In genomic region chr14:91283666-91284065, GRCh38 we compare ENCODE assay signal across 14 cellular contexts. TPM values are rescaled to one million over a fixed set of nuclear protein-coding genes. Genes with fewer than 3 reads are reported as not detected.
DNase-seq lines count a peak whose midpoint lies in the region; ATAC-seq and TF ChIP-seq lines count a peak whose summit lies in the region.
"Had no signal": no experiment of that assay in that cellular context is flagged by ENCODE, and none has a peak within 500 bp of the region (broad histone marks: within the 10 kb centered on the region; RNA-seq: fewer than 3 reads in every experiment).

No MANE protein-coding gene starts in this region.

- TF ChIP-seq EP300 in SK-N-SH (IDR thresholded peaks at IDR 0.05; ENCODE audit: borderline replicate concordance in 1 of 2, low read depth in 1 of 2, low read length in 1 of 2): no peak

- H3K27me3 Mint-ChIP-seq in activated naive CD8-positive, alpha-beta T cell: no peaks in the 10 kb centered on the region
- H3K27me3 Mint-ChIP-seq in activated naive CD8-positive, alpha-beta T cell treated with anti-CD3 and anti-CD28 coated beads for 36 hours: no peaks in the 10 kb centered on the region
- H3K27me3 Mint-ChIP-seq in immature natural killer cell (ENCODE audit: low read depth in 3 of 3): peaks cover 3 to 43% (median 32%) of the 10 kb centered on the region in 3 donors

- DNase-seq in activated naive CD8-positive, alpha-beta T cell treated with anti-CD3 and anti-CD28 coated beads for 36 hours: no peak
- DNase-seq in SK-N-SH (no peak), immature natural killer cell (no peak), HK-2 (ENCODE audit: unreplicated experiment) (no peak), left lobe of liver (ENCODE audit: low spot score) (no peak), coronary artery (ENCODE audit: low spot score) (no peak), GM19238 (ENCODE audit: insufficient read length, low spot score) (no peak)
- DNase-seq: KBM-7; NCI-H187; SIG-M5; stimulated activated CD4-positive, alpha-beta T cell treated with anti-CD3 and anti-CD28 coated beads, Interleukin-2, amount 100 ng/mL, for 24 hours; upper lobe of left lung had no signal

- no peaks in the 10 kb centered on the region for H3F3A ChIP-seq in SK-N-SH (replicated peaks; ENCODE audit: insufficient read depth)

- no peaks in the 10 kb centered on the region for H3K9me3 Mint-ChIP-seq in activated naive CD8-positive, alpha-beta T cell (ENCODE audit: low read depth)
- H3K9me3 Mint-ChIP-seq in activated naive CD8-positive, alpha-beta T cell treated with anti-CD3 and anti-CD28 coated beads for 36 hours: no peaks in the 10 kb centered on the region
- peaks cover 0 to 2% (median 0%) of the 10 kb centered on the region in 6 donors for H3K9me3 Mint-ChIP-seq in immature natural killer cell

- H3K27ac Mint-ChIP-seq in activated naive CD8-positive, alpha-beta T cell: peak overlapping the region; percentile 41
- H3K27ac Mint-ChIP-seq in activated naive CD8-positive, alpha-beta T cell treated with anti-CD3 and anti-CD28 coated beads for 36 hours: no peak overlapping the region
- H3K27ac Mint-ChIP-seq in immature natural killer cell: peak overlapping the region; percentile 50 to 92 (median 81)

- H3K4me1 ChIP-seq in SK-N-SH (ENCODE audit: control insufficient read depth in 1 of 2, insufficient read depth in 2 of 2, low read depth in 1 of 2, low read length in 1 of 2): peaks cover 20 to 48% of the 10 kb centered on the region in 2 experiments; a peak in 3 of 4 replicates
- H3K4me1 ChIP-seq: prostate gland, upper lobe of left lung had no signal

- no peak overlapping the region for H3K9ac ChIP-seq in SK-N-SH

- no peak overlapping the region for H3K4me3 Mint-ChIP-seq in activated naive CD8-positive, alpha-beta T cell
- H3K4me3 Mint-ChIP-seq in activated naive CD8-positive, alpha-beta T cell treated with anti-CD3 and anti-CD28 coated beads for 36 hours: no peak overlapping the region
- no peak overlapping the region for H3K4me3 Mint-ChIP-seq in immature natural killer cell

- no peaks in the 10 kb centered on the region for H4K20me1 ChIP-seq in SK-N-SH (ENCODE audit: insufficient read depth)

- H3K36me3 ChIP-seq in SK-N-SH (replicated peaks in 1 of 2; ENCODE audit: control insufficient read depth in 1 of 2, insufficient read depth in 2 of 2, low read length in 1 of 2): no peaks in the 10 kb centered on the region
- H3K36me3 ChIP-seq: prostate gland had no signal

- POLR2A ChIA-PET in SK-N-SH (lab: Yijun Ruan, JAX): interaction anchor here (1.1 to 3.3 kb wide), 7 partner anchors 19 to 107 kb away, joined by 3 to 17 read pairs (median 5); no protein-coding TSS in a partner anchor

- TF ChIP-seq RAD21 in SK-N-SH (IDR thresholded peaks at IDR 0.05; ENCODE audit: low read length): no peak

- H3K27me3 ChIP-seq in SK-N-SH (ENCODE audit: insufficient read depth): no peaks in the 10 kb centered on the region
- H3K27me3 ChIP-seq: upper lobe of left lung had no signal

- no peak overlapping the region for H3K4me3 ChIP-seq in SK-N-SH (ENCODE audit: low read depth in 2 of 2, low read length in 1 of 2)
- no peak overlapping the region for H3K4me3 ChIP-seq in coronary artery
- H3K4me3 ChIP-seq: prostate gland, upper lobe of left lung had no signal

- peak overlapping the region; percentile 64 for H3K4me2 ChIP-seq in SK-N-SH

- H3K9me3 ChIP-seq in SK-N-SH: no peaks in the 10 kb centered on the region
- H3K9me3 ChIP-seq: prostate gland, upper lobe of left lung had no signal

- peak overlapping the region; percentile 86; the same call in 1 of the 2 replicates for H2AFZ ChIP-seq in SK-N-SH (ENCODE audit: low read depth)

- H3K36me3 Mint-ChIP-seq in activated naive CD8-positive, alpha-beta T cell: peaks cover 5% of the 10 kb centered on the region
- H3K36me3 Mint-ChIP-seq in activated naive CD8-positive, alpha-beta T cell treated with anti-CD3 and anti-CD28 coated beads for 36 hours: peaks cover 45% of the 10 kb centered on the region
- peaks cover 26 to 71% (median 46%) of the 10 kb centered on the region in 3 donors for H3K36me3 Mint-ChIP-seq in immature natural killer cell

- CTCF ChIA-PET in SK-N-SH (lab: Yijun Ruan, JAX): interaction anchor here (1.1 to 18.4 kb wide), 8 partner anchors 13 to 381 kb away, joined by 3 to 391 read pairs (median 12); partner anchors contain the start of gene GPR68

- H3K9me2 ChIP-seq in SK-N-SH: no peaks in the 10 kb centered on the region

- TF ChIP-seq CTCF in SK-N-SH (IDR thresholded peaks at IDR 0.05): no peak
- TF ChIP-seq CTCF in coronary artery (IDR thresholded peaks at IDR 0.05): no peak

- peak overlapping the region; percentile 45 to 99 for H3K27ac ChIP-seq in SK-N-SH (ENCODE audit: low read depth in 2 of 2, low read length in 1 of 2)
- no peak overlapping the region for H3K27ac ChIP-seq in coronary artery
- H3K27ac ChIP-seq: upper lobe of left lung had no signal

- no peak for ATAC-seq in left lobe of liver

- no peaks in the 10 kb centered on the region for H3K79me2 ChIP-seq in SK-N-SH (ENCODE audit: insufficient read depth)

- 82% methylated on average over 3 of the region's 4 CpGs for WGBS in SK-N-SH (ENCODE audit: low lambda C conversion rate)

- peaks cover 11% of the 10 kb centered on the region for H3K4me1 Mint-ChIP-seq in activated naive CD8-positive, alpha-beta T cell (ENCODE audit: low read depth)
- peaks cover 5% of the 10 kb centered on the region for H3K4me1 Mint-ChIP-seq in activated naive CD8-positive, alpha-beta T cell treated with anti-CD3 and anti-CD28 coated beads for 36 hours
- peaks cover 41 to 55% of the 10 kb centered on the region in 2 donors for H3K4me1 Mint-ChIP-seq in immature natural killer cell

TF ChIP-seq in SK-N-SH, 30 proteins besides CTCF, POLR2A, EP300 and RAD21 (continues in another document):
- no peak for TF ChIP-seq NRF1 (IDR thresholded peaks at IDR 0.05; ENCODE audit: low read depth, low read length)
- TF ChIP-seq USF2 (IDR thresholded peaks at IDR 0.05; ENCODE audit: borderline replicate concordance, low read depth, low read length): no peak
- TF ChIP-seq ZBTB33 (IDR thresholded peaks at IDR 0.05; ENCODE audit: borderline replicate concordance, low read depth): no peak
- no peak for TF ChIP-seq JUND (IDR thresholded peaks at IDR 0.05)
- no peak for TF ChIP-seq FOSL2 (IDR thresholded peaks at IDR 0.05; ENCODE audit: borderline replicate concordance, low read depth)
- no peak for TF ChIP-seq FOXM1 (IDR thresholded peaks at IDR 0.05; ENCODE audit: low read depth)
- no peak for TF ChIP-seq FOXJ3 (CRISPR knock-in tag; IDR thresholded peaks at IDR 0.05)
- TF ChIP-seq RFX5 (IDR thresholded peaks at IDR 0.05; ENCODE audit: low read length): no peak
- no peak for TF ChIP-seq EZH2phosphoT487 (IDR thresholded peaks at IDR 0.05; ENCODE audit: borderline replicate concordance, low read depth)
- no peak for TF ChIP-seq MAX (IDR thresholded peaks at IDR 0.05; ENCODE audit: low read depth)
- TF ChIP-seq POLR2AphosphoS5 (IDR thresholded peaks at IDR 0.05; ENCODE audit: low read depth, low read length): no peak
- TF ChIP-seq RXRA (IDR thresholded peaks at IDR 0.05; ENCODE audit: borderline replicate concordance, low read depth): no peak
- no peak for TF ChIP-seq RCOR1 (IDR thresholded peaks at IDR 0.05; ENCODE audit: low read length)
- TF ChIP-seq CHD2 (IDR thresholded peaks at IDR 0.05; ENCODE audit: low read length, partially characterized antibody): no peak
- no peak for TF ChIP-seq MXI1 (IDR thresholded peaks at IDR 0.05; ENCODE audit: low read depth, low read length)

RNA-seq across cellular contexts. Expression of gene GPR68, which starts 39.2 kb away (rescaled TPM):
- 10 to 100 TPM; 14.0 to 14.4 TPM for total RNA-seq in activated naive CD8-positive, alpha-beta T cell treated with anti-CD3 and anti-CD28 coated beads for 36 hours
- 0.18 and 0.62 TPM in 2 replicates for polyA plus RNA-seq in SK-N-SH (2012; rRNA removed)
- polyA plus RNA-seq in SK-N-SH (2012; cell fraction: cytosol; rRNA removed): 0.26 and 0.49 TPM in 2 replicates
- 0.63 and 1.2 TPM in 2 replicates for polyA plus RNA-seq in SK-N-SH (2012; cell fraction: nucleus; rRNA removed)
- 10 to 100 TPM; 19.0 to 40.4 (median 22.4) TPM for polyA plus RNA-seq in immature natural killer cell
- total RNA-seq in left lobe of liver: 0.10 TPM

Comparison
In these comparisons a context has a peak if more than half of its experiments do, and no peak if none do; other contexts are left out.
1. H3K27ac ChIP-seq: peak in SK-N-SH (2 of 2); none in coronary artery (0 of 2).
2. RNA of gene GPR68, which starts 39.2 kb away (total RNA-seq): 14.0 to 14.4 TPM in activated naive CD8-positive, alpha-beta T cell treated with anti-CD3 and anti-CD28 coated beads for 36 hours; 0.10 TPM in left lobe of liver (single experiment); every median in the first group is over 10 times any median in the second.